Comparison of ENCODE assay signal across 10 cellular contexts in genomic region chr2:176157499-176158305, GRCh38. TPM values are rescaled to one million over a fixed set of nuclear protein-coding genes. Genes with fewer than 3 reads are reported as not detected.
A peak's percentile ranks its signal among the peaks of the same experiment; 100 is the strongest.
DNase-seq lines count a peak whose midpoint lies in the region; ATAC-seq and TF ChIP-seq lines count a peak whose summit lies in the region.
"Had no signal": no experiment of that assay in that cellular context is flagged by ENCODE, and none has a peak within 500 bp of the region (broad histone marks: within the 10 kb centered on the region; RNA-seq: fewer than 3 reads in every experiment).

No MANE protein-coding gene starts in this region.

- H3K9me3 Mint-ChIP-seq in CD4-positive, alpha-beta memory T cell, result peaks cover 0 to 17% (median 2%) of the 10 kb centered on the region in 8 donors
- H3K9me3 Mint-ChIP-seq in IgD-negative memory B cell (peaks cover 0 to 7% (median 0%) of the 10 kb centered on the region in 3 donors), nephron (no peaks in the 10 kb centered on the region)
- peaks cover 1% of the 10 kb centered on the region for H3K9me3 Mint-ChIP-seq in activated naive CD8-positive, alpha-beta T cell treated with anti-CD3 and anti-CD28 coated beads for 36 hours
- H3K9me3 Mint-ChIP-seq in natural killer cell treated with Interleukin-12 subunit alpha and Interleukin-12 subunit beta and Interleukin-15 and Interleukin-18, amount 100 ng/mL, for 72 hours, result no peaks in the 10 kb centered on the region

- intact Hi-C loops in CD4-positive, alpha-beta memory T cell (cut with micrococcal nuclease), result no loop called here
- intact Hi-C loops in tibial artery (cut with DNase I; ENCODE audit: low total_unique reads), result loop anchor here (10.0 kb wide), 1 partner anchor 97 kb away; no protein-coding TSS in a partner anchor

- peak overlapping the region in 3 of 7 donors; percentile 5 to 75 (median 34) for H3K27ac Mint-ChIP-seq in CD4-positive, alpha-beta memory T cell
- H3K27ac Mint-ChIP-seq in IgD-negative memory B cell (peak overlapping the region; percentile 78 to 96 (median 80)), nephron (peak overlapping the region; percentile 95 to 99 (median 99))
- H3K27ac Mint-ChIP-seq in activated naive CD8-positive, alpha-beta T cell treated with anti-CD3 and anti-CD28 coated beads for 36 hours, result no peak overlapping the region
- no peak overlapping the region for H3K27ac Mint-ChIP-seq in natural killer cell treated with Interleukin-12 subunit alpha and Interleukin-12 subunit beta and Interleukin-15 and Interleukin-18, amount 100 ng/mL, for 72 hours

- peaks cover 58% of the 10 kb centered on the region for H3K27me3 ChIP-seq in CD4-positive, alpha-beta memory T cell (ENCODE audit: insufficient read depth, low read length)
- peaks cover 0 to 70% of the 10 kb centered on the region in 2 donors for H3K27me3 ChIP-seq in tibial artery

- no peak overlapping the region for H3K27ac ChIP-seq in CD4-positive, alpha-beta memory T cell (ENCODE audit: low read depth, low read length)
- H3K27ac ChIP-seq in tibial artery, result no peak overlapping the region

- POLR2A ChIA-PET in CD4-positive, alpha-beta memory T cell (lab: Charles Lee; ENCODE audit: partially characterized antibody), result no interaction called here

- H3K36me3 Mint-ChIP-seq in CD4-positive, alpha-beta memory T cell, result peaks cover 0 to 1% of the 10 kb centered on the region in 2 donors
- H3K36me3 Mint-ChIP-seq in IgD-negative memory B cell (no peaks in the 10 kb centered on the region), nephron (ENCODE audit: low read depth) (peaks cover 37% of the 10 kb centered on the region)
- H3K36me3 Mint-ChIP-seq in activated naive CD8-positive, alpha-beta T cell treated with anti-CD3 and anti-CD28 coated beads for 36 hours, result no peaks in the 10 kb centered on the region
- H3K36me3 Mint-ChIP-seq in natural killer cell treated with Interleukin-12 subunit alpha and Interleukin-12 subunit beta and Interleukin-15 and Interleukin-18, amount 100 ng/mL, for 72 hours, result no peaks in the 10 kb centered on the region

- H3K4me3 Mint-ChIP-seq in CD4-positive, alpha-beta memory T cell, result peak overlapping the region in 6 of 8 donors; percentile 0 to 69 (median 16)
- peak overlapping the region; percentile 21 to 76 (median 41) for H3K4me3 Mint-ChIP-seq in IgD-negative memory B cell
- peak overlapping the region; percentile 54 for H3K4me3 Mint-ChIP-seq in activated naive CD8-positive, alpha-beta T cell treated with anti-CD3 and anti-CD28 coated beads for 36 hours
- peak overlapping the region; percentile 79 to 89 (median 83) for H3K4me3 Mint-ChIP-seq in nephron
- no peak overlapping the region for H3K4me3 Mint-ChIP-seq in natural killer cell treated with Interleukin-12 subunit alpha and Interleukin-12 subunit beta and Interleukin-15 and Interleukin-18, amount 100 ng/mL, for 72 hours

- ATAC-seq in HG02798 (IDR thresholded peaks at IDR 0.05; ENCODE audit: poor library complexity, unreplicated experiment), result no peak
- no peak for ATAC-seq in natural killer cell treated with Interleukin-12 subunit alpha and Interleukin-12 subunit beta and Interleukin-15 and Interleukin-18, amount 100 ng/mL, for 72 hours
- ATAC-seq: GM12878 had no signal

- peaks cover 6 to 21% (median 8%) of the 10 kb centered on the region in 4 donors for H3K4me1 Mint-ChIP-seq in CD4-positive, alpha-beta memory T cell
- H3K4me1 Mint-ChIP-seq in IgD-negative memory B cell, result peaks cover 0 to 1% (median 0%) of the 10 kb centered on the region in 3 donors
- peaks cover 18% of the 10 kb centered on the region for H3K4me1 Mint-ChIP-seq in activated naive CD8-positive, alpha-beta T cell treated with anti-CD3 and anti-CD28 coated beads for 36 hours
- peaks cover 67% of the 10 kb centered on the region for H3K4me1 Mint-ChIP-seq in nephron
- H3K4me1 Mint-ChIP-seq in natural killer cell treated with Interleukin-12 subunit alpha and Interleukin-12 subunit beta and Interleukin-15 and Interleukin-18, amount 100 ng/mL, for 72 hours (ENCODE audit: low read depth in 2 of 2), result peaks cover 0 to 2% of the 10 kb centered on the region in 2 donors

- peaks cover 6% of the 10 kb centered on the region for H3K4me1 ChIP-seq in CD4-positive, alpha-beta memory T cell (ENCODE audit: insufficient read depth, low read length)
- H3K4me1 ChIP-seq in tibial artery, result peaks cover 0 to 47% (median 33%) of the 10 kb centered on the region in 4 donors

- no peak overlapping the region for H3K4me3 ChIP-seq in CD4-positive, alpha-beta memory T cell (ENCODE audit: low read length in 2 of 2)
- H3K4me3 ChIP-seq in tibial artery, result no peak overlapping the region
- H3K4me3 ChIP-seq: GM12878 had no signal

- CTCF ChIA-PET in CD4-positive, alpha-beta memory T cell (lab: Charles Lee; ENCODE audit: partially characterized antibody), result no interaction called here

- H3K9me3 ChIP-seq in CD4-positive, alpha-beta memory T cell (ENCODE audit: control insufficient read depth in 1 of 2, low read length in 2 of 2), result no peaks in the 10 kb centered on the region
- H3K9me3 ChIP-seq in tibial artery, result no peaks in the 10 kb centered on the region

- H3K36me3 ChIP-seq in CD4-positive, alpha-beta memory T cell (ENCODE audit: insufficient read depth, low read length), result no peaks in the 10 kb centered on the region
- H3K36me3 ChIP-seq in tibial artery, result peaks cover 6 to 24% (median 9%) of the 10 kb centered on the region in 3 donors

- TF ChIP-seq CTCF in nephron (IDR thresholded peaks at IDR 0.05; ENCODE audit: unreplicated experiment in 3 of 3) (no peak), tibial artery (IDR thresholded peaks at IDR 0.05) (no peak)

- peaks cover 60 to 65% of the 10 kb centered on the region in 2 donors for H3K27me3 Mint-ChIP-seq in CD4-positive, alpha-beta memory T cell
- peaks cover 51% of the 10 kb centered on the region for H3K27me3 Mint-ChIP-seq in IgD-negative memory B cell
- peaks cover 93% of the 10 kb centered on the region for H3K27me3 Mint-ChIP-seq in activated naive CD8-positive, alpha-beta T cell treated with anti-CD3 and anti-CD28 coated beads for 36 hours
- peaks cover 14% of the 10 kb centered on the region for H3K27me3 Mint-ChIP-seq in nephron (ENCODE audit: low read depth)
- H3K27me3 Mint-ChIP-seq in natural killer cell treated with Interleukin-12 subunit alpha and Interleukin-12 subunit beta and Interleukin-15 and Interleukin-18, amount 100 ng/mL, for 72 hours, result peaks cover 41 to 64% of the 10 kb centered on the region in 2 donors

- DNase-seq in CD4-positive, alpha-beta memory T cell, result no peak
- no peak for DNase-seq in activated naive CD8-positive, alpha-beta T cell treated with anti-CD3 and anti-CD28 coated beads for 36 hours
- DNase-seq in natural killer cell treated with Interleukin-12 subunit alpha and Interleukin-12 subunit beta and Interleukin-15 and Interleukin-18, amount 100 ng/mL, for 72 hours (ENCODE audit: low spot score), result no peak
- DNase-seq in ureter (ENCODE audit: low spot score) (no peak), tibial artery (no peak)
- DNase-seq: activated naive CD4-positive, alpha-beta T cell treated with anti-CD3 and anti-CD28 coated beads, Interleukin-2, amount 50 U/mL, for 16 hours had no signal

RNA-seq across cellular contexts. Expression of gene HOXD3, which starts 0.6 kb away (rescaled TPM):
- total RNA-seq in CD4-positive, alpha-beta memory T cell, result not detected
- polyA plus RNA-seq in CD4-positive, alpha-beta memory T cell, result not detected
- not detected for polyA plus RNA-seq in IgD-negative memory B cell
- total RNA-seq in activated naive CD8-positive, alpha-beta T cell treated with anti-CD3 and anti-CD28 coated beads for 36 hours, result not detected
- not detected for total RNA-seq in natural killer cell treated with Interleukin-12 subunit alpha and Interleukin-12 subunit beta and Interleukin-15 and Interleukin-18, amount 100 ng/mL, for 72 hours
- 28.2 TPM for total RNA-seq in ureter
- total RNA-seq: GM12878 had no signal
- polyA plus RNA-seq: GM12878 had no signal

RNA-seq across cellular contexts. Expression of gene HOXD4, which starts 6.4 kb away (rescaled TPM):
- total RNA-seq in CD4-positive, alpha-beta memory T cell, result not detected
- not detected for polyA plus RNA-seq in CD4-positive, alpha-beta memory T cell
- not detected for polyA plus RNA-seq in IgD-negative memory B cell
- total RNA-seq in activated naive CD8-positive, alpha-beta T cell treated with anti-CD3 and anti-CD28 coated beads for 36 hours, result not detected
- not detected for total RNA-seq in natural killer cell treated with Interleukin-12 subunit alpha and Interleukin-12 subunit beta and Interleukin-15 and Interleukin-18, amount 100 ng/mL, for 72 hours
- total RNA-seq in ureter, result 22.4 TPM
- total RNA-seq: GM12878 had no signal

RNA-seq across cellular contexts. Expression of gene HOXD8, which starts 28.2 kb away (rescaled TPM):
- not detected for total RNA-seq in CD4-positive, alpha-beta memory T cell
- polyA plus RNA-seq in CD4-positive, alpha-beta memory T cell, result not detected
- not detected for polyA plus RNA-seq in IgD-negative memory B cell
- total RNA-seq in activated naive CD8-positive, alpha-beta T cell treated with anti-CD3 and anti-CD28 coated beads for 36 hours, result not detected
- total RNA-seq in natural killer cell treated with Interleukin-12 subunit alpha and Interleukin-12 subunit beta and Interleukin-15 and Interleukin-18, amount 100 ng/mL, for 72 hours, result not detected
- 41.7 TPM for total RNA-seq in ureter
- total RNA-seq: GM12878 had no signal
- polyA plus RNA-seq: GM12878 had no signal

RNA-seq across cellular contexts. Expression of gene HOXD1, which starts 30.8 kb away (rescaled TPM):
- total RNA-seq in CD4-positive, alpha-beta memory T cell, result not detected
- not detected for polyA plus RNA-seq in CD4-positive, alpha-beta memory T cell
- not detected for polyA plus RNA-seq in IgD-negative memory B cell
- not detected for total RNA-seq in activated naive CD8-positive, alpha-beta T cell treated with anti-CD3 and anti-CD28 coated beads for 36 hours
- total RNA-seq in natural killer cell treated with Interleukin-12 subunit alpha and Interleukin-12 subunit beta and Interleukin-15 and Interleukin-18, amount 100 ng/mL, for 72 hours, result not detected
- total RNA-seq in ureter, result 11.1 TPM
- total RNA-seq: GM12878 had no signal
- polyA plus RNA-seq: GM12878 had no signal

RNA-seq across cellular contexts. Expression of gene HOXD9, which starts 35.2 kb away (rescaled TPM):
- total RNA-seq in CD4-positive, alpha-beta memory T cell, result not detected
- polyA plus RNA-seq in CD4-positive, alpha-beta memory T cell, result not detected
- not detected for polyA plus RNA-seq in IgD-negative memory B cell
- total RNA-seq in activated naive CD8-positive, alpha-beta T cell treated with anti-CD3 and anti-CD28 coated beads for 36 hours, result not detected
- not detected for total RNA-seq in natural killer cell treated with Interleukin-12 subunit alpha and Interleukin-12 subunit beta and Interleukin-15 and Interleukin-18, amount 100 ng/mL, for 72 hours
- 19.8 TPM for total RNA-seq in ureter
- total RNA-seq: GM12878 had no signal
- polyA plus RNA-seq: GM12878 had no signal

Comparison
In these comparisons a context has a peak if more than half of its experiments do, and no peak if none do; other contexts are left out.
1. H3K27ac Mint-ChIP-seq: peak in IgD-negative memory B cell (3 of 3) and nephron (3 of 3); none in activated naive CD8-positive, alpha-beta T cell treated with anti-CD3 and anti-CD28 coated beads for 36 hours (single experiment) and natural killer cell treated with Interleukin-12 subunit alpha and Interleukin-12 subunit beta and Interleukin-15 and Interleukin-18, amount 100 ng/mL, for 72 hours (0 of 2).
2. RNA of gene HOXD3, which starts 0.6 kb away (total RNA-seq): 28.2 TPM in ureter (single experiment); not detected in CD4-positive, alpha-beta memory T cell, not detected in activated naive CD8-positive, alpha-beta T cell treated with anti-CD3 and anti-CD28 coated beads for 36 hours and not detected in natural killer cell treated with Interleukin-12 subunit alpha and Interleukin-12 subunit beta and Interleukin-15 and Interleukin-18, amount 100 ng/mL, for 72 hours; every median in the first group is over 10 times any median in the second.
3. RNA of gene HOXD4, which starts 6.4 kb away (total RNA-seq): 22.4 TPM in ureter (single experiment); not detected in CD4-positive, alpha-beta memory T cell, not detected in activated naive CD8-positive, alpha-beta T cell treated with anti-CD3 and anti-CD28 coated beads for 36 hours and not detected in natural killer cell treated with Interleukin-12 subunit alpha and Interleukin-12 subunit beta and Interleukin-15 and Interleukin-18, amount 100 ng/mL, for 72 hours; every median in the first group is over 10 times any median in the second.
4. RNA of gene HOXD8, which starts 28.2 kb away (total RNA-seq): 41.7 TPM in ureter (single experiment); not detected in CD4-positive, alpha-beta memory T cell, not detected in activated naive CD8-positive, alpha-beta T cell treated with anti-CD3 and anti-CD28 coated beads for 36 hours and not detected in natural killer cell treated with Interleukin-12 subunit alpha and Interleukin-12 subunit beta and Interleukin-15 and Interleukin-18, amount 100 ng/mL, for 72 hours; every median in the first group is over 10 times any median in the second.